Comparison of ENCODE assay signal across 8 cellular contexts in genomic region chr1:56330400-56331026, GRCh38.
A peak's percentile ranks its signal among the peaks of the same experiment; 100 is the strongest.
DNase-seq lines count a peak whose midpoint lies in the region; ATAC-seq, FAIRE-seq and TF ChIP-seq lines count a peak whose summit lies in the region.

No MANE protein-coding gene starts in this region.

- H3K79me1 ChIP-seq in neuronal stem cell (ENCODE audit: low read depth, low read length) = no peaks in the 10 kb centered on the region

- no peak overlapping the region for H2BK15ac ChIP-seq in neuronal stem cell (ENCODE audit: low read length)

- H3K14ac ChIP-seq in neuronal stem cell (ENCODE audit: low read length) = no peak overlapping the region

- no peak overlapping the region for H3K4me3 ChIP-seq in A549
- no peak overlapping the region for H3K4me3 ChIP-seq in astrocyte of the spinal cord (ENCODE audit: low read depth, low read length)
- H3K4me3 ChIP-seq in neuronal stem cell (ENCODE audit: low read length in 2 of 2) = no peak overlapping the region

- no peak for TF ChIP-seq POLR2A in A549 (IDR thresholded peaks at IDR 0.05; ENCODE audit: low read length)

- no peak for ATAC-seq in A549
- ATAC-seq in GM19397 (IDR thresholded peaks at IDR 0.05; ENCODE audit: unreplicated experiment) = peak; percentile 88
- peak; percentile 95 for ATAC-seq in HG03175 (IDR thresholded peaks at IDR 0.05; ENCODE audit: unreplicated experiment)

- no peak overlapping the region for H2BK12ac ChIP-seq in neuronal stem cell (ENCODE audit: low read length)

- CTCF ChIA-PET in A549 (lab: Yijun Ruan, JAX) = no interaction called here

- DNase-seq in A549 (ENCODE audit: low read depth in 1 of 2, low spot score in 1 of 2) (no peak), astrocyte of the spinal cord (ENCODE audit: low read depth, low spot score) (peak; percentile 80), SKM-1 (lab: John Stamatoyannopoulos, UW; ENCODE audit: unreplicated experiment) (no peak), neuronal stem cell (ENCODE audit: low spot score) (no peak), glutamatergic neuron (no peak)
- DNase-seq in activated CD4-positive, alpha-beta T cell treated with anti-CD3 and anti-CD28 coated beads, Interleukin-2, amount 50 U/mL, for 48 hours = no peak

- no peaks in the 10 kb centered on the region for H3K27me3 ChIP-seq in neuronal stem cell (ENCODE audit: control insufficient read depth in 3 of 3, insufficient read depth in 3 of 3, low read depth in 1 of 3, low read length in 3 of 3)

- H3K36me3 Mint-ChIP-seq in glutamatergic neuron (ENCODE audit: unreplicated experiment) = no peaks in the 10 kb centered on the region

- no peaks in the 10 kb centered on the region for H3K9me3 ChIP-seq in A549
- no peaks in the 10 kb centered on the region for H3K9me3 ChIP-seq in neuronal stem cell (replicated peaks in 1 of 2; ENCODE audit: control insufficient read depth in 2 of 2, insufficient read depth in 1 of 2, low read depth in 1 of 2, low read length in 2 of 2)

- POLR2A ChIA-PET in A549 (lab: Yijun Ruan, JAX) = no interaction called here

- H2AK5ac ChIP-seq in neuronal stem cell (ENCODE audit: low read depth, low read length) = no peak overlapping the region

- 55% methylated on average over 1 of the region's 1 CpG for WGBS in A549 (ENCODE audit: missing lambda C conversion rate)
- no CpG with 5 or more reads among the region's 1 CpG for WGBS in neuronal stem cell (ENCODE audit: extremely low coverage in 2 of 2, insufficient read length in 2 of 2, insufficient replicate concordance in 1 of 2), 2 donors

- H3K4me1 Mint-ChIP-seq in glutamatergic neuron (ENCODE audit: low read depth, unreplicated experiment) = peaks cover 9% of the 10 kb centered on the region

- H3K27me3 Mint-ChIP-seq in glutamatergic neuron (ENCODE audit: unreplicated experiment) = no peaks in the 10 kb centered on the region

- no peak overlapping the region for H3K4ac ChIP-seq in neuronal stem cell (ENCODE audit: low read length)

- H2AFZ ChIP-seq in neuronal stem cell (ENCODE audit: low read length) = no peak overlapping the region

- H4K91ac ChIP-seq in neuronal stem cell (ENCODE audit: low read depth, low read length, poor library complexity) = no peak overlapping the region

- no peaks in the 10 kb centered on the region for H3K36me3 ChIP-seq in neuronal stem cell (replicated peaks in 1 of 2; ENCODE audit: control insufficient read depth in 2 of 2, insufficient read depth in 2 of 2, low read length in 2 of 2)

- no peak overlapping the region for H3K27ac Mint-ChIP-seq in glutamatergic neuron (ENCODE audit: unreplicated experiment)

- H3K4me3 Mint-ChIP-seq in glutamatergic neuron (ENCODE audit: unreplicated experiment) = no peak overlapping the region

- no peak overlapping the region for H2BK5ac ChIP-seq in neuronal stem cell (ENCODE audit: low read length)

- H3K4me1 ChIP-seq in A549 (peaks cover 26% of the 10 kb centered on the region), neuronal stem cell (ENCODE audit: control insufficient read depth in 2 of 2, insufficient read depth in 1 of 2, low read depth in 1 of 2, low read length in 2 of 2) (peaks cover 6 to 7% of the 10 kb centered on the region in 2 donors)

- in situ Hi-C loops in astrocyte of the spinal cord (cut with HindIII; ENCODE audit: low sequenced_read_pairs) = no loop called here

- no peak for TF ChIP-seq EP300 in A549 (IDR thresholded peaks at IDR 0.05)

- no peak for TF ChIP-seq CTCF in A549 (IDR thresholded peaks at IDR 0.05)
- no peak for TF ChIP-seq CTCF in astrocyte of the spinal cord (IDR thresholded peaks at IDR 0.05; ENCODE audit: low read depth, low read length)
- no peak for TF ChIP-seq CTCF in glutamatergic neuron (IDR thresholded peaks at IDR 0.05; ENCODE audit: partially characterized antibody, unreplicated experiment)

- no peak for FAIRE-seq in A549 (lab: Jason Lieb, UNC)

- H3K27ac ChIP-seq in A549 (no peak overlapping the region), neuronal stem cell (replicated peaks; ENCODE audit: low read length) (no peak overlapping the region)

- no peak overlapping the region for H3K9ac ChIP-seq in neuronal stem cell (ENCODE audit: low read depth, low read length, poor library complexity)

- no peak overlapping the region for H2BK120ac ChIP-seq in neuronal stem cell (ENCODE audit: low read depth, low read length)

- H3K18ac ChIP-seq in neuronal stem cell (ENCODE audit: low read length) = no peak overlapping the region

- no peak overlapping the region for H4K8ac ChIP-seq in neuronal stem cell (ENCODE audit: low read depth, low read length)

- H3K9me3 Mint-ChIP-seq in glutamatergic neuron (ENCODE audit: unreplicated experiment) = no peaks in the 10 kb centered on the region

- no peak overlapping the region for H3K4me2 ChIP-seq in A549
- no peak overlapping the region for H3K4me2 ChIP-seq in neuronal stem cell (ENCODE audit: insufficient read depth, low read length, poor library complexity, severe bottlenecking)

- H3K23ac ChIP-seq in neuronal stem cell (ENCODE audit: low read depth, low read length, poor library complexity) = no peak overlapping the region

- TF ChIP-seq RAD21 in A549 (conservative IDR thresholded peaks at IDR 0.05 in 1 of 2, IDR thresholded peaks at IDR 0.05 in 1 of 2) = no peak

TF ChIP-seq in A549, 52 proteins besides CTCF, POLR2A, EP300 and RAD21:
- TF ChIP-seq HMGXB4 (CRISPR knock-in tag; IDR thresholded peaks at IDR 0.05; ENCODE audit: borderline replicate concordance) (no peak), RCOR1 (IDR thresholded peaks at IDR 0.05; ENCODE audit: low read depth, low read length) (no peak), HEYL (CRISPR knock-in tag; IDR thresholded peaks at IDR 0.05) (no peak), FOSL2 (IDR thresholded peaks at IDR 0.05) (no peak), FOSL2 (CRISPR knock-in tag; IDR thresholded peaks at IDR 0.05) (peak; percentile 17; the same call in 1 of the 2 replicates), BHLHE40 (IDR thresholded peaks at IDR 0.05; ENCODE audit: low read depth, low read length) (no peak), EHF (CRISPR knock-in tag; IDR thresholded peaks at IDR 0.05) (no peak), JUNB (IDR thresholded peaks at IDR 0.05) (no peak)

Comparison
In these comparisons a context has a peak if more than half of its experiments do, and no peak if none do; other contexts are left out.
1. ATAC-seq: peak in GM19397 (single experiment) and HG03175 (single experiment); none in A549 (0 of 2).